ENCODE assay signal across 3 cellular contexts in genomic region chr4:166913926-166914325, GRCh38.
TF ChIP-seq lines count a peak whose summit lies in the region.

No MANE protein-coding gene starts in this region.

TF ChIP-seq in HepG2, 621 proteins besides CTCF, POLR2A, EP300 and RAD21:
- peak; percentile 69 for TF ChIP-seq CEBPB (IDR thresholded peaks at IDR 0.05; ENCODE audit: borderline replicate concordance, low read depth, low read length)
- TF ChIP-seq HDAC1 (CRISPR knock-in tag; IDR thresholded peaks at IDR 0.05) = no peak
TF ChIP-seq in HepG2: peak in this region for 1.

TF ChIP-seq in GM12878, 131 proteins besides CTCF, POLR2A, EP300 and RAD21:
- TF ChIP-seq IKZF2 (IDR thresholded peaks at IDR 0.05) (no peak), HCFC1 (IDR thresholded peaks at IDR 0.05; ENCODE audit: low read length) (no peak), SRF (IDR thresholded peaks at IDR 0.05; ENCODE audit: low read depth in 2 of 2, low read length in 2 of 2) (no peak), RUNX3 (IDR thresholded peaks at IDR 0.05; ENCODE audit: low read length) (no peak), POU2F2 (IDR thresholded peaks at IDR 0.05; ENCODE audit: borderline replicate concordance, low read depth, low read length) (no peak), HDGF (IDR thresholded peaks at IDR 0.05) (no peak), BACH1 (IDR thresholded peaks at IDR 0.05; ENCODE audit: borderline replicate concordance) (no peak), YY1 (IDR thresholded peaks at IDR 0.05; ENCODE audit: low read depth, low read length) (no peak), JUND (IDR thresholded peaks at IDR 0.05; ENCODE audit: low read depth, low read length) (no peak), ESRRA (IDR thresholded peaks at IDR 0.05; ENCODE audit: low read length) (no peak), LARP7 (IDR thresholded peaks at IDR 0.05) (no peak), SIN3A (IDR thresholded peaks at IDR 0.05; ENCODE audit: low read depth, low read length) (no peak)
- TF ChIP-seq, protein P1, sequence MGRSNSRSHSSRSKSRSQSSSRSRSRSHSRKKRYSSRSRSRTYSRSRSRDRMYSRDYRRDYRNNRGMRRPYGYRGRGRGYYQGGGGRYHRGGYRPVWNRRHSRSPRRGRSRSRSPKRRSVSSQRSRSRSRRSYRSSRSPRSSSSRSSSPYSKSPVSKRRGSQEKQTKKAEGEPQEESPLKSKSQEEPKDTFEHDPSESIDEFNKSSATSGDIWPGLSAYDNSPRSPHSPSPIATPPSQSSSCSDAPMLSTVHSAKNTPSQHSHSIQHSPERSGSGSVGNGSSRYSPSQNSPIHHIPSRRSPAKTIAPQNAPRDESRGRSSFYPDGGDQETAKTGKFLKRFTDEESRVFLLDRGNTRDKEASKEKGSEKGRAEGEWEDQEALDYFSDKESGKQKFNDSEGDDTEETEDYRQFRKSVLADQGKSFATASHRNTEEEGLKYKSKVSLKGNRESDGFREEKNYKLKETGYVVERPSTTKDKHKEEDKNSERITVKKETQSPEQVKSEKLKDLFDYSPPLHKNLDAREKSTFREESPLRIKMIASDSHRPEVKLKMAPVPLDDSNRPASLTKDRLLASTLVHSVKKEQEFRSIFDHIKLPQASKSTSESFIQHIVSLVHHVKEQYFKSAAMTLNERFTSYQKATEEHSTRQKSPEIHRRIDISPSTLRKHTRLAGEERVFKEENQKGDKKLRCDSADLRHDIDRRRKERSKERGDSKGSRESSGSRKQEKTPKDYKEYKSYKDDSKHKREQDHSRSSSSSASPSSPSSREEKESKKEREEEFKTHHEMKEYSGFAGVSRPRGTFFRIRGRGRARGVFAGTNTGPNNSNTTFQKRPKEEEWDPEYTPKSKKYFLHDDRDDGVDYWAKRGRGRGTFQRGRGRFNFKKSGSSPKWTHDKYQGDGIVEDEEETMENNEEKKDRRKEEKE (IDR thresholded peaks at IDR 0.05) = no peak
- TF ChIP-seq, protein P2, sequence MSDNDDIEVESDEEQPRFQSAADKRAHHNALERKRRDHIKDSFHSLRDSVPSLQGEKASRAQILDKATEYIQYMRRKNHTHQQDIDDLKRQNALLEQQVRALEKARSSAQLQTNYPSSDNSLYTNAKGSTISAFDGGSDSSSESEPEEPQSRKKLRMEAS (IDR thresholded peaks at IDR 0.05; ENCODE audit: low read depth, low read length) = no peak
- TF ChIP-seq, protein P3, sequence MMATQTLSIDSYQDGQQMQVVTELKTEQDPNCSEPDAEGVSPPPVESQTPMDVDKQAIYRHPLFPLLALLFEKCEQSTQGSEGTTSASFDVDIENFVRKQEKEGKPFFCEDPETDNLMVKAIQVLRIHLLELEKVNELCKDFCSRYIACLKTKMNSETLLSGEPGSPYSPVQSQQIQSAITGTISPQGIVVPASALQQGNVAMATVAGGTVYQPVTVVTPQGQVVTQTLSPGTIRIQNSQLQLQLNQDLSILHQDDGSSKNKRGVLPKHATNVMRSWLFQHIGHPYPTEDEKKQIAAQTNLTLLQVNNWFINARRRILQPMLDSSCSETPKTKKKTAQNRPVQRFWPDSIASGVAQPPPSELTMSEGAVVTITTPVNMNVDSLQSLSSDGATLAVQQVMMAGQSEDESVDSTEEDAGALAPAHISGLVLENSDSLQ (IDR thresholded peaks at IDR 0.05) = no peak
- TF ChIP-seq, protein P4, sequence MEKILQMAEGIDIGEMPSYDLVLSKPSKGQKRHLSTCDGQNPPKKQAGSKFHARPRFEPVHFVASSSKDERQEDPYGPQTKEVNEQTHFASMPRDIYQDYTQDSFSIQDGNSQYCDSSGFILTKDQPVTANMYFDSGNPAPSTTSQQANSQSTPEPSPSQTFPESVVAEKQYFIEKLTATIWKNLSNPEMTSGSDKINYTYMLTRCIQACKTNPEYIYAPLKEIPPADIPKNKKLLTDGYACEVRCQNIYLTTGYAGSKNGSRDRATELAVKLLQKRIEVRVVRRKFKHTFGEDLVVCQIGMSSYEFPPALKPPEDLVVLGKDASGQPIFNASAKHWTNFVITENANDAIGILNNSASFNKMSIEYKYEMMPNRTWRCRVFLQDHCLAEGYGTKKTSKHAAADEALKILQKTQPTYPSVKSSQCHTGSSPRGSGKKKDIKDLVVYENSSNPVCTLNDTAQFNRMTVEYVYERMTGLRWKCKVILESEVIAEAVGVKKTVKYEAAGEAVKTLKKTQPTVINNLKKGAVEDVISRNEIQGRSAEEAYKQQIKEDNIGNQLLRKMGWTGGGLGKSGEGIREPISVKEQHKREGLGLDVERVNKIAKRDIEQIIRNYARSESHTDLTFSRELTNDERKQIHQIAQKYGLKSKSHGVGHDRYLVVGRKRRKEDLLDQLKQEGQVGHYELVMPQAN (conservative IDR thresholded peaks at IDR 0.05) = no peak
TF ChIP-seq in GM12878: peak in this region for 0.

TF ChIP-seq in H1, 55 proteins besides CTCF, POLR2A, EP300 and RAD21:
- no peak for TF ChIP-seq TAF7 (optimal IDR thresholded peaks at IDR 0.05; ENCODE audit: borderline replicate concordance, low read depth, low read length)
- peak; percentile 60; the same call in 1 of the 2 replicates for TF ChIP-seq CEBPB (IDR thresholded peaks at IDR 0.05; ENCODE audit: low read depth, low read length)
- TF ChIP-seq TCF12 (IDR thresholded peaks at IDR 0.05; ENCODE audit: low read depth, low read length) = no peak
